ENCODE assay signal across 14 cellular contexts in genomic region chr4:1293981-1294380, GRCh38. TPM values are rescaled to one million over a fixed set of nuclear protein-coding genes. Genes with fewer than 3 reads are reported as not detected.
DNase-seq lines count a peak whose midpoint lies in the region; ATAC-seq and TF ChIP-seq lines count a peak whose summit lies in the region.
"Had no signal": no experiment of that assay in that cellular context is flagged by ENCODE, and none has a peak within 500 bp of the region (broad histone marks: within the 10 kb centered on the region; RNA-seq: fewer than 3 reads in every experiment).

No MANE protein-coding gene starts in this region.

- ATAC-seq in activated CD4-positive, alpha-beta T cell treated with anti-CD3 and anti-CD28 coated beads for 36 hours = no peak
- ATAC-seq in stimulated activated naive B cell treated with anti-CD40 and anti-IgM and Interleukin-4, amounts not matched to agents 10 μg/mL and 1 μg/mL and 100 μg/mL, for 72 hours (replicated peaks) = no peak
- ATAC-seq in GM19023 (IDR thresholded peaks at IDR 0.05; ENCODE audit: unreplicated experiment) = no peak
- ATAC-seq: foreskin keratinocyte, lower lobe of right lung had no signal

- H3K27me3 ChIP-seq in adrenal gland = no peaks in the 10 kb centered on the region
- H3K27me3 ChIP-seq: foreskin keratinocyte had no signal

- WGBS in adrenal gland, 4 donors = 40 to 59% (median 49%) methylated on average over 15 of the region's 15 CpGs

- TF ChIP-seq POLR2A in adrenal gland (IDR thresholded peaks at IDR 0.05) = no peak

- H3K36me3 ChIP-seq in adrenal gland (replicated peaks in 1 of 2) = peaks cover 0 to 10% of the 10 kb centered on the region in 2 donors

- H3K27me3 Mint-ChIP-seq in activated CD4-positive, alpha-beta T cell treated with anti-CD3 and anti-CD28 coated beads, Interleukin-2, amount 10 ng/mL, durations not matched to agents 7 days and 5 days = no peaks in the 10 kb centered on the region
- H3K27me3 Mint-ChIP-seq in activated CD4-positive, alpha-beta T cell treated with anti-CD3 and anti-CD28 coated beads for 36 hours = no peaks in the 10 kb centered on the region
- H3K27me3 Mint-ChIP-seq in stimulated activated naive B cell treated with anti-CD40 and anti-IgM and Interleukin-4, amounts not matched to agents 10 μg/mL and 1 μg/mL and 100 μg/mL, for 72 hours = no peaks in the 10 kb centered on the region
- H3K27me3 Mint-ChIP-seq: central memory CD8-positive, alpha-beta T cell had no signal

- H3K27ac Mint-ChIP-seq in activated CD4-positive, alpha-beta T cell treated with anti-CD3 and anti-CD28 coated beads, Interleukin-2, amount 10 ng/mL, durations not matched to agents 7 days and 5 days = peak overlapping the region; percentile 66
- no peak overlapping the region for H3K27ac Mint-ChIP-seq in activated CD4-positive, alpha-beta T cell treated with anti-CD3 and anti-CD28 coated beads for 36 hours
- peak overlapping the region; percentile 51 for H3K27ac Mint-ChIP-seq in stimulated activated naive B cell treated with anti-CD40 and anti-IgM and Interleukin-4, amounts not matched to agents 10 μg/mL and 1 μg/mL and 100 μg/mL, for 72 hours

- peaks cover 22% of the 10 kb centered on the region for H3K36me3 Mint-ChIP-seq in activated CD4-positive, alpha-beta T cell treated with anti-CD3 and anti-CD28 coated beads, Interleukin-2, amount 10 ng/mL, durations not matched to agents 7 days and 5 days (ENCODE audit: low read depth)
- H3K36me3 Mint-ChIP-seq in activated CD4-positive, alpha-beta T cell treated with anti-CD3 and anti-CD28 coated beads for 36 hours (ENCODE audit: low read depth) = peaks cover 16% of the 10 kb centered on the region
- H3K36me3 Mint-ChIP-seq in stimulated activated naive B cell treated with anti-CD40 and anti-IgM and Interleukin-4, amounts not matched to agents 10 μg/mL and 1 μg/mL and 100 μg/mL, for 72 hours = peaks cover 21 to 40% of the 10 kb centered on the region in 2 donors

- H3K4me1 Mint-ChIP-seq in activated CD4-positive, alpha-beta T cell treated with anti-CD3 and anti-CD28 coated beads, Interleukin-2, amount 10 ng/mL, durations not matched to agents 7 days and 5 days = peaks cover 48% of the 10 kb centered on the region
- peaks cover 62% of the 10 kb centered on the region for H3K4me1 Mint-ChIP-seq in activated CD4-positive, alpha-beta T cell treated with anti-CD3 and anti-CD28 coated beads for 36 hours
- H3K4me1 Mint-ChIP-seq in stimulated activated naive B cell treated with anti-CD40 and anti-IgM and Interleukin-4, amounts not matched to agents 10 μg/mL and 1 μg/mL and 100 μg/mL, for 72 hours = peaks cover 43 to 75% of the 10 kb centered on the region in 2 donors

- peak overlapping the region in 1 of 4 donors; percentile 19 for H3K4me3 ChIP-seq in adrenal gland
- H3K4me3 ChIP-seq: lower lobe of right lung, SK-N-MC had no signal

- no peak overlapping the region for H3K4me3 Mint-ChIP-seq in activated CD4-positive, alpha-beta T cell treated with anti-CD3 and anti-CD28 coated beads, Interleukin-2, amount 10 ng/mL, durations not matched to agents 7 days and 5 days
- no peak overlapping the region for H3K4me3 Mint-ChIP-seq in activated CD4-positive, alpha-beta T cell treated with anti-CD3 and anti-CD28 coated beads for 36 hours
- no peak overlapping the region for H3K4me3 Mint-ChIP-seq in stimulated activated naive B cell treated with anti-CD40 and anti-IgM and Interleukin-4, amounts not matched to agents 10 μg/mL and 1 μg/mL and 100 μg/mL, for 72 hours
- H3K4me3 Mint-ChIP-seq: central memory CD8-positive, alpha-beta T cell had no signal

- TF ChIP-seq CTCF in adrenal gland (IDR thresholded peaks at IDR 0.05) = no peak

- POLR2A ChIA-PET in activated CD4-positive, alpha-beta T cell treated with anti-CD3 and anti-CD28 coated beads, Interleukin-2, amount 10 ng/mL, durations not matched to agents 7 days and 5 days (lab: Charles Lee) = no interaction called here
- POLR2A ChIA-PET in activated CD4-positive, alpha-beta T cell treated with anti-CD3 and anti-CD28 coated beads for 36 hours (lab: Charles Lee) = no interaction called here

- intact Hi-C loops in activated CD4-positive, alpha-beta T cell treated with anti-CD3 and anti-CD28 coated beads for 36 hours (cut with DNase I, micrococcal nuclease) = no loop called here
- intact Hi-C loops in adrenal gland (cut with DNase I) = loop anchor here (5.0 to 10.0 kb wide), 2 partner anchors 51 to 53 kb away; partner anchors contain the start of gene UVSSA (in 2 of the 2)

- peaks cover 22 to 55% of the 10 kb centered on the region in 2 donors for H3K4me1 ChIP-seq in adrenal gland (replicated peaks in 1 of 2)

- CTCF ChIA-PET in activated CD4-positive, alpha-beta T cell treated with anti-CD3 and anti-CD28 coated beads, Interleukin-2, amount 10 ng/mL, durations not matched to agents 7 days and 5 days (lab: Charles Lee) = interaction anchor here (1.4 kb wide), 1 partner anchor 125 kb away, joined by 3 read pairs; no protein-coding TSS in a partner anchor
- CTCF ChIA-PET in activated CD4-positive, alpha-beta T cell treated with anti-CD3 and anti-CD28 coated beads for 36 hours (lab: Charles Lee) = interaction anchor here (0.9 kb wide), 1 partner anchor 12 kb away, joined by 3 read pairs; no protein-coding TSS in a partner anchor

- H3K27ac ChIP-seq in adrenal gland = peak overlapping the region in 3 of 5 donors; percentile 45 to 78 (median 61)
- H3K27ac ChIP-seq: foreskin keratinocyte, lower lobe of right lung, SK-N-MC had no signal

- no peaks in the 10 kb centered on the region for H3K9me3 ChIP-seq in adrenal gland (replicated peaks in 1 of 3)
- H3K9me3 ChIP-seq: lower lobe of right lung had no signal

- DNase-seq in activated CD4-positive, alpha-beta T cell treated with anti-CD3 and anti-CD28 coated beads, Interleukin-2, amount 10 ng/mL, durations not matched to agents 7 days and 5 days = no peak
- no peak for DNase-seq in activated CD4-positive, alpha-beta T cell treated with anti-CD3 and anti-CD28 coated beads for 36 hours
- DNase-seq in adrenal gland (peak in 5 of 7 donors; percentile 67 to 78 (median 75)), iris pigment epithelial cell (ENCODE audit: low read depth) (peak; percentile 22), LoVo (ENCODE audit: low spot score) (no peak)
- no peak for DNase-seq in stimulated activated naive B cell treated with anti-CD40 and anti-IgM and Interleukin-4, amounts not matched to agents 10 μg/mL and 1 μg/mL and 100 μg/mL, for 72 hours
- no peak for DNase-seq in stimulated activated naive CD4-positive, alpha-beta T cell (lab: John Stamatoyannopoulos, UW)
- DNase-seq: activated CD4-positive, alpha-beta T cell treated with anti-CD3 and anti-CD28 coated beads, Interleukin-2, amount 50 U/mL, for 4 hours; foreskin keratinocyte; KBM-7; lower lobe of right lung had no signal

- no peaks in the 10 kb centered on the region for H3K9me3 Mint-ChIP-seq in activated CD4-positive, alpha-beta T cell treated with anti-CD3 and anti-CD28 coated beads, Interleukin-2, amount 10 ng/mL, durations not matched to agents 7 days and 5 days
- H3K9me3 Mint-ChIP-seq in activated CD4-positive, alpha-beta T cell treated with anti-CD3 and anti-CD28 coated beads for 36 hours (ENCODE audit: low read depth) = no peaks in the 10 kb centered on the region
- H3K9me3 Mint-ChIP-seq in stimulated activated naive B cell treated with anti-CD40 and anti-IgM and Interleukin-4, amounts not matched to agents 10 μg/mL and 1 μg/mL and 100 μg/mL, for 72 hours = no peaks in the 10 kb centered on the region
- H3K9me3 Mint-ChIP-seq: central memory CD8-positive, alpha-beta T cell had no signal

RNA-seq across cellular contexts. Expression of gene MAEA, which starts 4.3 kb away (rescaled TPM):
- 10 to 100 TPM; 63.8 to 69.0 TPM for total RNA-seq in activated CD4-positive, alpha-beta T cell treated with anti-CD3 and anti-CD28 coated beads, Interleukin-2, amount 10 ng/mL, durations not matched to agents 7 days and 5 days
- 10 to 100 TPM; 38.9 to 40.4 TPM for total RNA-seq in activated CD4-positive, alpha-beta T cell treated with anti-CD3 and anti-CD28 coated beads for 36 hours
- total RNA-seq in adrenal gland = 10 to 100 TPM; 60.2 to 96.8 (median 79.2) TPM
- polyA plus RNA-seq in adrenal gland = 100 to 1,000 TPM in 1 of 3 donors, 10 to 100 TPM in 2; 35.6 to 103 (median 70.3) TPM

RNA-seq across cellular contexts. Expression of gene CTBP1, which starts 45.1 kb away (rescaled TPM):
- total RNA-seq in activated CD4-positive, alpha-beta T cell treated with anti-CD3 and anti-CD28 coated beads, Interleukin-2, amount 10 ng/mL, durations not matched to agents 7 days and 5 days = 100 to 1,000 TPM; 223 to 242 TPM
- 100 to 1,000 TPM; 152 to 177 TPM for total RNA-seq in activated CD4-positive, alpha-beta T cell treated with anti-CD3 and anti-CD28 coated beads for 36 hours
- 100 to 1,000 TPM; 143 to 293 (median 169) TPM for total RNA-seq in adrenal gland
- 100 to 1,000 TPM in 2 of 3 donors, 10 to 100 TPM in 1; 45.7 to 172 (median 145) TPM for polyA plus RNA-seq in adrenal gland

RNA-seq across cellular contexts. Expression of gene UVSSA, which starts 53.0 kb away (rescaled TPM):
- total RNA-seq in activated CD4-positive, alpha-beta T cell treated with anti-CD3 and anti-CD28 coated beads, Interleukin-2, amount 10 ng/mL, durations not matched to agents 7 days and 5 days = 10 to 100 TPM; 19.1 to 23.0 TPM
- total RNA-seq in activated CD4-positive, alpha-beta T cell treated with anti-CD3 and anti-CD28 coated beads for 36 hours = 10 to 100 TPM; 14.8 to 18.1 TPM
- 10 to 100 TPM in 6 of 8 donors, 1 to 10 TPM in 2; 9.3 to 36.5 (median 17.5) TPM for total RNA-seq in adrenal gland
- polyA plus RNA-seq in adrenal gland = 10 to 100 TPM in 2 of 3 donors, 1 to 10 TPM in 1; 2.9 to 37.4 (median 21.9) TPM

Comparison
In these comparisons a context has a peak if more than half of its experiments do, and no peak if none do; other contexts are left out.
1. DNase-seq: peak in adrenal gland (5 of 7) and iris pigment epithelial cell (single experiment); none in activated CD4-positive, alpha-beta T cell treated with anti-CD3 and anti-CD28 coated beads, Interleukin-2, amount 10 ng/mL, durations not matched to agents 7 days and 5 days (single experiment), activated CD4-positive, alpha-beta T cell treated with anti-CD3 and anti-CD28 coated beads for 36 hours (single experiment), stimulated activated naive B cell treated with anti-CD40 and anti-IgM and Interleukin-4, amounts not matched to agents 10 μg/mL and 1 μg/mL and 100 μg/mL, for 72 hours (single experiment), LoVo (single experiment) and stimulated activated naive CD4-positive, alpha-beta T cell (0 of 6).
2. intact Hi-C loops: an anchor here in adrenal gland (5.0 to 10.0 kb wide); none called in activated CD4-positive, alpha-beta T cell treated with anti-CD3 and anti-CD28 coated beads for 36 hours.